Comparison of ENCODE assay signal across 16 cellular contexts in genomic region chr9:97786341-97786740, GRCh38.
DNase-seq lines count a peak whose midpoint lies in the region; ATAC-seq and TF ChIP-seq lines count a peak whose summit lies in the region.
"Had no signal": no experiment of that assay in that cellular context is flagged by ENCODE, and none has a peak within 500 bp of the region (broad histone marks: within the 10 kb centered on the region; RNA-seq: fewer than 3 reads in every experiment).

No MANE protein-coding gene starts in this region.

- 0 out of 2 replicates have a peak, but pooled peaks cover 2% of the 10 kb centered on the region for H3K79me2 ChIP-seq in H9 (ENCODE audit: insufficient read depth, low read length)
- H3K79me2 ChIP-seq: hepatocyte had no signal

- peak; percentile 46 for DNase-seq in Daoy (ENCODE audit: low read depth)
- peak; percentile 66 for DNase-seq in MG63
- DNase-seq in endodermal cell = peak; percentile 71
- peak; percentile 26 for DNase-seq in myocyte (ENCODE audit: low read depth)
- no peak for DNase-seq in GM20000 (ENCODE audit: low spot score)
- no peak for DNase-seq in H9
- DNase-seq: activated naive CD4-positive, alpha-beta T cell; H7; NCI-H2171; stimulated activated CD4-positive, alpha-beta T cell treated with anti-CD3 and anti-CD28 coated beads, Interleukin-2, amount 100 ng/mL, for 24 hours had no signal

- H3K36me3 Mint-ChIP-seq in endodermal cell (ENCODE audit: low read depth) = no peaks in the 10 kb centered on the region
- H3K36me3 Mint-ChIP-seq in H9 (ENCODE audit: insufficient read depth in 1 of 3, low read depth in 3 of 3) = no peaks in the 10 kb centered on the region; a peak in 1 of 7 replicates
- H3K36me3 Mint-ChIP-seq: CD14-positive monocyte; natural killer cell treated with Interleukin-12 subunit alpha and Interleukin-12 subunit beta and Interleukin-15 and Interleukin-18, amount 100 ng/mL, for 72 hours had no signal

- no peak overlapping the region for H2AK5ac ChIP-seq in H9 (ENCODE audit: insufficient read length, low read length)

- no peaks in the 10 kb centered on the region for H3K79me1 ChIP-seq in H9 (ENCODE audit: insufficient read depth, low read depth, low read length, poor library complexity, severe bottlenecking)

- no peaks in the 10 kb centered on the region for H4K20me1 ChIP-seq in H9 (ENCODE audit: control insufficient read depth, insufficient read depth, insufficient read length)

- H3K27ac ChIP-seq in endodermal cell (ENCODE audit: low read depth, low read length) (no peak overlapping the region), H9 (ENCODE audit: insufficient read length, low read depth, low read length) (no peak overlapping the region)
- H3K27ac ChIP-seq: hepatocyte, SJSA1 had no signal

- H2BK15ac ChIP-seq in H9 (ENCODE audit: low read depth, low read length) = no peak overlapping the region

- H2BK5ac ChIP-seq in H9 (ENCODE audit: insufficient read length, low read length) = no peak overlapping the region

- no peak overlapping the region for H4K8ac ChIP-seq in H9 (replicated peaks; ENCODE audit: insufficient read length, low read depth, low read length)

- no peak overlapping the region for H3K14ac ChIP-seq in H9 (ENCODE audit: insufficient read depth, low read length)

- H3K9ac ChIP-seq in endodermal cell (ENCODE audit: extremely low read depth, low read length, poor library complexity, severe bottlenecking) = no peak overlapping the region
- no peak overlapping the region for H3K9ac ChIP-seq in H9 (ENCODE audit: extremely low read depth, insufficient read length, low read length)

- no peaks in the 10 kb centered on the region for H3K23me2 ChIP-seq in H9 (ENCODE audit: insufficient read length, low read depth, low read length, poor library complexity, severe bottlenecking)

- TF ChIP-seq CTCF in endodermal cell (conservative IDR thresholded peaks at IDR 0.05) (no peak), GM20000 (IDR thresholded peaks at IDR 0.05; ENCODE audit: extremely low read depth, missing control alignments) (no peak), H9 (conservative IDR thresholded peaks at IDR 0.05) (no peak)

- H3K27me3 Mint-ChIP-seq in endodermal cell (ENCODE audit: insufficient read depth) = peaks cover 40% of the 10 kb centered on the region
- peaks cover 19% of the 10 kb centered on the region for H3K27me3 Mint-ChIP-seq in H9 (ENCODE audit: low read depth)

- ATAC-seq in HG02798 (IDR thresholded peaks at IDR 0.05; ENCODE audit: poor library complexity, unreplicated experiment) (no peak), HG03108 (IDR thresholded peaks at IDR 0.05; ENCODE audit: unreplicated experiment) (no peak)
- ATAC-seq: natural killer cell treated with Interleukin-12 subunit alpha and Interleukin-12 subunit beta and Interleukin-15 and Interleukin-18, amount 100 ng/mL, for 72 hours had no signal

- peaks cover 3% of the 10 kb centered on the region; the same call in 1 of the 2 replicates for H3K27me3 ChIP-seq in MG63
- H3K27me3 ChIP-seq in endodermal cell (ENCODE audit: control insufficient read depth, insufficient read depth, low read length, poor library complexity, severe bottlenecking) = peaks cover 16% of the 10 kb centered on the region
- no peaks in the 10 kb centered on the region for H3K27me3 ChIP-seq in H9 (ENCODE audit: insufficient read depth, low read length)
- H3K27me3 ChIP-seq: hepatocyte, SJSA1 had no signal

- no peaks in the 10 kb centered on the region for H3K36me3 ChIP-seq in MG63
- no peaks in the 10 kb centered on the region for H3K36me3 ChIP-seq in endodermal cell (ENCODE audit: control insufficient read depth, insufficient read depth, low read length)
- H3K36me3 ChIP-seq: SJSA1 had no signal

- no peak overlapping the region for H3K56ac ChIP-seq in H9 (ENCODE audit: insufficient read length, low read depth, low read length)

- H2BK120ac ChIP-seq in H9 (ENCODE audit: low read depth, low read length, poor library complexity, severe bottlenecking) = no peak overlapping the region

- no peak overlapping the region for H3K4me2 ChIP-seq in H9 (ENCODE audit: insufficient read depth, insufficient read length, low read length)
- H3K4me2 ChIP-seq: hepatocyte had no signal

- H3T11ph ChIP-seq in H9 (ENCODE audit: low read length) = no peak overlapping the region

- no peak overlapping the region for H2AFZ ChIP-seq in H9 (ENCODE audit: low read length)
- H2AFZ ChIP-seq: hepatocyte had no signal

- no peak overlapping the region for H4K91ac ChIP-seq in H9 (ENCODE audit: insufficient read length, low read depth, low read length)

- 66 to 79% methylated on average over 5 of the region's 5 CpGs for WGBS in endodermal cell (ENCODE audit: insufficient coverage in 1 of 2, insufficient read length in 1 of 2), 2 experiments
- no CpG with 5 or more reads among the region's 5 CpGs for WGBS in H9 (ENCODE audit: extremely low coverage, insufficient read length, low lambda C conversion rate)

- no peak overlapping the region for H2BK12ac ChIP-seq in H9 (ENCODE audit: insufficient read length, low read depth, low read length)

- H3K4me3 Mint-ChIP-seq in endodermal cell = no peak overlapping the region
- no peak overlapping the region for H3K4me3 Mint-ChIP-seq in H9
- H3K4me3 Mint-ChIP-seq: CD14-positive monocyte; natural killer cell treated with Interleukin-12 subunit alpha and Interleukin-12 subunit beta and Interleukin-15 and Interleukin-18, amount 100 ng/mL, for 72 hours had no signal

- H3K9me3 ChIP-seq in MG63 (no peaks in the 10 kb centered on the region), endodermal cell (ENCODE audit: control insufficient read depth, low read length) (no peaks in the 10 kb centered on the region), H9 (ENCODE audit: control insufficient read depth, low read depth, low read length) (no peaks in the 10 kb centered on the region)
- H3K9me3 ChIP-seq: SJSA1 had no signal

- H2BK20ac ChIP-seq in H9 (ENCODE audit: low read depth, low read length, poor library complexity, severe bottlenecking) = no peak overlapping the region

- H4K5ac ChIP-seq in H9 (ENCODE audit: insufficient read length, low read depth, low read length) = no peak overlapping the region

- H3K27ac Mint-ChIP-seq in endodermal cell = no peak overlapping the region
- H3K27ac Mint-ChIP-seq in H9 = no peak overlapping the region
- H3K27ac Mint-ChIP-seq: CD14-positive monocyte; natural killer cell treated with Interleukin-12 subunit alpha and Interleukin-12 subunit beta and Interleukin-15 and Interleukin-18, amount 100 ng/mL, for 72 hours had no signal

- H3K4me1 ChIP-seq in endodermal cell (ENCODE audit: control insufficient read depth, insufficient read depth, low read length) = no peaks in the 10 kb centered on the region
- H3K4me1 ChIP-seq in H9 (ENCODE audit: insufficient read depth, low read length) = no peaks in the 10 kb centered on the region

- H3K4me1 Mint-ChIP-seq in endodermal cell = no peaks in the 10 kb centered on the region
- peaks cover 0 to 5% of the 10 kb centered on the region in 2 experiments; a peak in 1 of 4 replicates for H3K4me1 Mint-ChIP-seq in H9
- H3K4me1 Mint-ChIP-seq: CD14-positive monocyte had no signal

- no peak overlapping the region for H3K4ac ChIP-seq in H9 (ENCODE audit: low read depth, low read length)

- no peak overlapping the region for H3K18ac ChIP-seq in H9 (ENCODE audit: insufficient read length, low read depth, low read length)

- H3K4me3 ChIP-seq in MG63 (no peak overlapping the region), endodermal cell (ENCODE audit: low read length) (no peak overlapping the region)
- H3K4me3 ChIP-seq: hepatocyte, SJSA1 had no signal

- H3K9me3 Mint-ChIP-seq in endodermal cell (peaks cover under 1% of the 10 kb centered on the region), H9 (no peaks in the 10 kb centered on the region; a peak in 2 of 5 replicates)
- H3K9me3 Mint-ChIP-seq: natural killer cell treated with Interleukin-12 subunit alpha and Interleukin-12 subunit beta and Interleukin-15 and Interleukin-18, amount 100 ng/mL, for 72 hours had no signal

- H3K23ac ChIP-seq in H9 (ENCODE audit: insufficient read length, low read depth, low read length) = no peak overlapping the region

Comparison
In these comparisons a context has a peak if more than half of its experiments do, and no peak if none do; other contexts are left out.
1. DNase-seq: peak in Daoy (single experiment), MG63 (single experiment), endodermal cell (single experiment) and myocyte (single experiment); none in GM20000 (single experiment) and H9 (single experiment).